Comparison of ENCODE assay signal across 2 cellular contexts in the genomic region with DNA sequence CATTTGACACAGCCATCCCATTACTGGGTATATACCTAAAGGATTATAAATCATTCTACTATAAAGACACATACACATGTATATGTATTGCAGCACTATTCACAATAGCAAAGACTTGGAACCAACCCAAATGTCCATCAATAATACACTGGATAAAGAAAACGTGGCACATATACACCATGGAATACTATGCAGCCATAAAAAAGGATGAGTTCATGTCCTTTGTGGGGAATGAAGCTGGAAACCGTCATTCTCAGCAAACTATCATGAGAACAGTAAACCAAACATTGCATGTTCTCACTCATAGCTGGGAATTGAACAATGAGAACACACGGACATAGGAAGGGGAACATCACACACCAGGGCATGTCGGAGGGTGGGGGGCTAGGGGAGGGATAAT. TPM values are rescaled to one million over a fixed set of nuclear protein-coding genes. Genes with fewer than 3 reads are reported as not detected.
A peak's percentile ranks its signal among the peaks of the same experiment; 100 is the strongest.
DNase-seq lines count a peak whose midpoint lies in the region; ATAC-seq, FAIRE-seq and TF ChIP-seq lines count a peak whose summit lies in the region.
"Not testable (repeated sequence)": the region's sequence is repeated elsewhere in the genome, so short reads cannot be mapped to it uniquely, and the experiment has no call there.

No MANE protein-coding gene starts in this region.

- H2AFZ ChIP-seq in K562 (ENCODE audit: low read depth, low read length): not testable (repeated sequence)

- not testable (repeated sequence) for H3K9ac ChIP-seq in K562 (ENCODE audit: insufficient read depth in 1 of 2, low read depth in 2 of 2, low read length in 2 of 2)

- in situ Hi-C loops in K562 (cut with MboI): not testable (repeated sequence)

- not testable (repeated sequence) for H3K27ac ChIP-seq in HEK293 (ENCODE audit: extremely low read depth, low read depth, low read length); K562 (ENCODE audit: extremely low read depth, low read depth, low read length)

- not testable (repeated sequence) for H3K9me1 ChIP-seq in K562 (ENCODE audit: control insufficient read depth, insufficient read depth, low read length)

- not testable (repeated sequence) for H3K36me3 ChIP-seq in HEK293 (ENCODE audit: control insufficient read depth in 2 of 2, insufficient read depth in 1 of 2, low read length in 2 of 2); K562 (ENCODE audit: control insufficient read depth, insufficient read depth, low read length)

- H3K79me2 ChIP-seq in K562 (ENCODE audit: control insufficient read depth, insufficient read depth, low read length): not testable (repeated sequence)

- H3K27me3 ChIP-seq in K562 (ENCODE audit: control insufficient read depth in 2 of 2, insufficient read depth in 2 of 2, low read length in 2 of 2): not testable (repeated sequence)

- not testable (repeated sequence) for DNase-seq in K562 (ENCODE audit: extremely low read depth in 1 of 4, low spot score in 3 of 4)

- intact Hi-C loops in K562 (cut with micrococcal nuclease): not testable (repeated sequence)

- H3K4me1 ChIP-seq in HEK293 (ENCODE audit: control insufficient read depth, insufficient read depth, low read length); K562 (replicated peaks in 1 of 2; ENCODE audit: control insufficient read depth in 2 of 2, insufficient read depth in 2 of 2, low read length in 2 of 2): not testable (repeated sequence)

- H3K9me3 ChIP-seq in HEK293 (ENCODE audit: control insufficient read depth, insufficient read depth, low read depth, low read length); K562 (replicated peaks; ENCODE audit: control insufficient read depth, insufficient read depth, low read depth, low read length): not testable (repeated sequence)

- not testable (repeated sequence) for FAIRE-seq in K562 (lab: Jason Lieb, UNC)

- not testable (repeated sequence) for BruUV-seq in K562 (replicated peaks; lab: Mats Ljungman, UMichigan)

- not testable (repeated sequence) for TF ChIP-seq POLR2A in K562 (conservative IDR thresholded peaks at IDR 0.05)

- ATAC-seq in K562: not testable (repeated sequence)

- POLR2A ChIA-PET in HEK293 (lab: Yijun Ruan, JAX); K562 (lab: Yijun Ruan, JAX): not testable (repeated sequence)

- not testable (repeated sequence) for H4K20me1 ChIP-seq in K562 (replicated peaks; ENCODE audit: control insufficient read depth, insufficient read depth, low read length)

- TF ChIP-seq CTCF in HEK293 (tag by site-specific recombination; IDR thresholded peaks at IDR 0.05); K562 (IDR thresholded peaks at IDR 0.05 in 2 of 3, conservative IDR thresholded peaks at IDR 0.05 in 1 of 3; ENCODE audit: insufficient read depth in 2 of 3, low read depth in 1 of 3, low read length in 3 of 3): not testable (repeated sequence)

- CTCF ChIA-PET in HEK293 (lab: Yijun Ruan, JAX); K562 (lab: Yijun Ruan, JAX; ENCODE audit: low intra/inter-chr PET ratio): not testable (repeated sequence)

- H3K4me2 ChIP-seq in K562 (ENCODE audit: insufficient read depth, low read length): not testable (repeated sequence)

- not testable (repeated sequence) for H3K4me3 ChIP-seq in HEK293 (ENCODE audit: low read depth, low read length); K562

- TF ChIP-seq EP300 in K562 (IDR thresholded peaks at IDR 0.05; ENCODE audit: low read length): not testable (repeated sequence)

- 73% methylated on average over 4 of the region's 4 CpGs for WGBS in K562 (ENCODE audit: insufficient coverage, low coverage, missing lambda C conversion rate)

- not testable (repeated sequence) for TF ChIP-seq RAD21 in K562 (CRISPR knock-in tag; conservative IDR thresholded peaks at IDR 0.05 in 1 of 2, IDR thresholded peaks at IDR 0.05 in 1 of 2)

TF ChIP-seq in HEK293, 187 proteins besides CTCF, POLR2A, EP300 and RAD21:
- peak; percentile 61; the same call in 1 of the 2 replicates for TF ChIP-seq ZNF146 (tag by site-specific recombination; IDR thresholded peaks at IDR 0.05)

TF ChIP-seq in K562, 482 proteins besides CTCF, POLR2A, EP300 and RAD21:
- TF ChIP-seq ZNF146 (CRISPR knock-in tag; IDR thresholded peaks at IDR 0.05; ENCODE audit: unreplicated experiment) (peak; percentile 75), RBM25 (IDR thresholded peaks at IDR 0.05; ENCODE audit: low read depth, low read length, severe bottlenecking) (peak; percentile 15)

RNA-seq across cellular contexts. Expression of gene PACRGL, which starts 45.7 kb away (rescaled TPM):
- total RNA-seq in K562 (2011; cell fraction: chromatin; rRNA removed; ENCODE audit: low replicate concordance): 36.9 and 74.5 TPM in 2 replicates
- 33.8 and 36.4 TPM in 2 replicates for total RNA-seq in K562 (2011; cell fraction: nucleolus; rRNA removed)
- total RNA-seq in K562 (2011; cell fraction: nucleoplasm; rRNA removed): 42.4 and 47.6 TPM in 2 replicates
- total RNA-seq in K562 (2014; rRNA removed): 54.6 and 66.0 TPM in 2 replicates
- total RNA-seq in K562 (2014; rRNA removed; fragmentation: Illumina TruSeq; extraction: Trizol): 35.9 and 36.8 TPM in 2 replicates
- 23.8 and 24.8 TPM in 2 replicates for total RNA-seq in K562 (2015; rRNA removed; fragmentation: Illumina TruSeq; extraction: Trizol)
- 22.7 and 26.4 TPM in 2 replicates for total RNA-seq in K562 (2021)
- 21.3 and 37.9 TPM in 2 replicates for polyA plus RNA-seq in K562 (2011; rRNA removed)
- 11.1 and 12.1 TPM in 2 replicates for polyA plus RNA-seq in K562 (2011; cell fraction: cytosol; rRNA removed)
- 19.2 and 43.2 TPM in 2 replicates for polyA plus RNA-seq in K562 (2011; cell fraction: nucleus; rRNA removed)
- 11.1 and 17.3 TPM in 2 replicates for polyA plus RNA-seq in K562 (2012)
- 26.3 and 27.5 TPM in 2 replicates for polyA plus RNA-seq in K562 (2014; fragmentation: Illumina TruSeq; extraction: Trizol)
- polyA plus RNA-seq in K562 (2014; fragmentation: Nextera tagmentation; extraction: Ambion mirVana): 1 to 10 TPM; 6.6 to 8.0 TPM
- 48.2 and 55.0 TPM in 2 replicates for polyA plus RNA-seq in K562 (2014; rRNA removed)
- 26.7 and 32.3 TPM in 2 replicates for polyA minus RNA-seq in K562 (2011; rRNA and poly(A)+ RNA removed)
- 11.7 and 14.2 TPM in 2 replicates for polyA minus RNA-seq in K562 (2011; cell fraction: cytosol; rRNA and poly(A)+ RNA removed)
- polyA minus RNA-seq in K562 (2011; cell fraction: nucleus; rRNA and poly(A)+ RNA removed): 54.3 and 93.0 TPM in 2 replicates
